In genomic region chrX:109186939-109187338, GRCh38 we compare ENCODE assay signal across 14 cellular contexts.
A peak's percentile ranks its signal among the peaks of the same experiment; 100 is the strongest.
DNase-seq lines count a peak whose midpoint lies in the region; ATAC-seq, FAIRE-seq and TF ChIP-seq lines count a peak whose summit lies in the region.
"Had no signal": no experiment of that assay in that cellular context is flagged by ENCODE, and none has a peak within 500 bp of the region (broad histone marks: within the 10 kb centered on the region; RNA-seq: fewer than 3 reads in every experiment).

No MANE protein-coding gene starts in this region.

- no peak overlapping the region for H3K27ac Mint-ChIP-seq in activated naive CD4-positive, alpha-beta T cell treated with anti-CD3 and anti-CD28 coated beads, Interleukin-2, amount 10 ng/mL, durations not matched to agents 7 days and 5 days
- H3K27ac Mint-ChIP-seq: CD4-positive, alpha-beta memory T cell; GM23338; HFFc6 had no signal

- no peak overlapping the region for H3K4me3 ChIP-seq in GM12878
- H3K4me3 ChIP-seq: GM23338, HAP-1 had no signal

- no peaks in the 10 kb centered on the region for H3K9me3 Mint-ChIP-seq in activated naive CD4-positive, alpha-beta T cell treated with anti-CD3 and anti-CD28 coated beads, Interleukin-2, amount 10 ng/mL, durations not matched to agents 7 days and 5 days

- H3K4me1 ChIP-seq in GM12878 (ENCODE audit: control insufficient read depth, insufficient read depth, low read length) = peaks cover 4% of the 10 kb centered on the region; the same call in 1 of the 2 replicates

- no peaks in the 10 kb centered on the region for H3K36me3 Mint-ChIP-seq in activated naive CD4-positive, alpha-beta T cell treated with anti-CD3 and anti-CD28 coated beads, Interleukin-2, amount 10 ng/mL, durations not matched to agents 7 days and 5 days
- H3K36me3 Mint-ChIP-seq: CD4-positive, alpha-beta memory T cell had no signal

- H3K27me3 Mint-ChIP-seq in activated naive CD4-positive, alpha-beta T cell treated with anti-CD3 and anti-CD28 coated beads, Interleukin-2, amount 10 ng/mL, durations not matched to agents 7 days and 5 days = no peaks in the 10 kb centered on the region
- H3K27me3 Mint-ChIP-seq: CD4-positive, alpha-beta memory T cell had no signal

- no TSS peak for BruUV-seq in GM12878 (replicated peaks; lab: Mats Ljungman, UMichigan)

- no peak for TF ChIP-seq CTCF in GM12878 (IDR thresholded peaks at IDR 0.05 in 2 of 3, conservative IDR thresholded peaks at IDR 0.05 in 1 of 3; ENCODE audit: control insufficient read depth in 2 of 3, extremely low read depth in 1 of 3, insufficient read depth in 1 of 3, low read depth in 3 of 3, low read length in 3 of 3)

- FAIRE-seq in GM18507 (lab: Jason Lieb, UNC) (peak; percentile 63), GM12878 (lab: Jason Lieb, UNC) (no peak)
- FAIRE-seq: H54 had no signal

- H3K9me3 ChIP-seq in GM12878 (replicated peaks; ENCODE audit: control insufficient read depth, insufficient read depth, low read length) = no peaks in the 10 kb centered on the region; the same call in 2 of the 3 replicates
- H3K9me3 ChIP-seq: HAP-1 had no signal

- in situ Hi-C loops in GM12878 (cut with MboI) = no loop called here

- no peaks in the 10 kb centered on the region for H3K27me3 ChIP-seq in GM12878 (replicated peaks in 1 of 2; ENCODE audit: control insufficient read depth in 2 of 2, insufficient read depth in 2 of 2, low read length in 1 of 2)

- DNase-seq in GM18507 (ENCODE audit: extremely low spot score, insufficient read length, low read depth) (no peak), GM12878 (ENCODE audit: low read depth, low spot score) (no peak), cortex of kidney (lab: John Stamatoyannopoulos, UW) (no peak), NCI-H69 (lab: John Stamatoyannopoulos, UW) (no peak)
- DNase-seq in activated naive CD4-positive, alpha-beta T cell treated with anti-CD3 and anti-CD28 coated beads, Interleukin-2, amount 10 ng/mL, durations not matched to agents 7 days and 5 days = no peak
- DNase-seq: C1 segment of cervical spinal cord; Calu3; CD4-positive, alpha-beta memory T cell; COR-L47; HFFc6 had no signal

- H3K4me2 ChIP-seq in GM12878 (ENCODE audit: control insufficient read depth, insufficient read depth) = no peak overlapping the region
- H3K4me2 ChIP-seq: GM23338 had no signal

- intact Hi-C loops in GM12878 (cut with micrococcal nuclease; ENCODE audit: unreplicated experiment) = loop anchor here (2.0 to 5.0 kb wide), 2 partner anchors 84 to 195 kb away; no protein-coding TSS in a partner anchor

- H3K4me1 Mint-ChIP-seq in activated naive CD4-positive, alpha-beta T cell treated with anti-CD3 and anti-CD28 coated beads, Interleukin-2, amount 10 ng/mL, durations not matched to agents 7 days and 5 days = no peaks in the 10 kb centered on the region
- H3K4me1 Mint-ChIP-seq: CD4-positive, alpha-beta memory T cell had no signal

- H3K27ac ChIP-seq in GM12878 (ENCODE audit: control insufficient read depth, insufficient read depth) = no peak overlapping the region

- no peak overlapping the region for H3K9ac ChIP-seq in GM12878 (ENCODE audit: control insufficient read depth, insufficient read depth, low read length)

- POLR2A ChIA-PET in GM12878 (lab: Charles Lee) = interaction anchor here (0.8 to 5.8 kb wide), 2 partner anchors 83 to 97 kb away, joined by 4 to 32 read pairs; no protein-coding TSS in a partner anchor

- no peaks in the 10 kb centered on the region for H4K20me1 ChIP-seq in GM12878 (ENCODE audit: control insufficient read depth, insufficient read depth)

- H3K4me3 Mint-ChIP-seq in activated naive CD4-positive, alpha-beta T cell treated with anti-CD3 and anti-CD28 coated beads, Interleukin-2, amount 10 ng/mL, durations not matched to agents 7 days and 5 days = no peak overlapping the region
- H3K4me3 Mint-ChIP-seq: CD4-positive, alpha-beta memory T cell; GM23338; HFFc6 had no signal

- no peak for TF ChIP-seq RAD21 in GM12878 (IDR thresholded peaks at IDR 0.05; ENCODE audit: insufficient read depth, low read depth, low read length)

- H3K79me2 ChIP-seq in GM12878 (ENCODE audit: control insufficient read depth, insufficient read depth, low read length) = no peaks in the 10 kb centered on the region

- TF ChIP-seq POLR2A in GM12878 (IDR thresholded peaks at IDR 0.05; ENCODE audit: low read depth, low read length) = no peak

- no peak for TF ChIP-seq EP300 in GM12878 (IDR thresholded peaks at IDR 0.05; ENCODE audit: borderline replicate concordance in 1 of 2, control insufficient read depth in 1 of 2, low read depth in 2 of 2, low read length in 2 of 2)

- SMC1A ChIA-PET in GM12878 (lab: Charles Lee; ENCODE audit: uncharacterized antibody, unreplicated experiment) = interaction anchor here (0.6 to 10.7 kb wide), 4 partner anchors 82 to 256 kb away, joined by 3 to 168 read pairs (median 22); no protein-coding TSS in a partner anchor

- CTCF ChIA-PET in GM12878 (lab: Yijun Ruan, JAX) = interaction anchor here (2.1 to 4.4 kb wide), 3 partner anchors 82 to 487 kb away, joined by 7 to 18 read pairs (median 8); no protein-coding TSS in a partner anchor
- CTCF ChIA-PET in activated naive CD4-positive, alpha-beta T cell treated with anti-CD3 and anti-CD28 coated beads, Interleukin-2, amount 10 ng/mL, durations not matched to agents 7 days and 5 days (lab: Charles Lee) = no interaction called here

- no peak overlapping the region for H2AFZ ChIP-seq in GM12878 (ENCODE audit: control insufficient read depth, low read depth, low read length)
- H2AFZ ChIP-seq: GM23338 had no signal

- H3K36me3 ChIP-seq in GM12878 (ENCODE audit: control insufficient read depth in 2 of 2, insufficient read depth in 2 of 2, low read length in 1 of 2) = no peaks in the 10 kb centered on the region
- H3K36me3 ChIP-seq: HAP-1 had no signal

- RAD21 ChIA-PET in GM12878 (lab: Charles Lee; ENCODE audit: unreplicated experiment) = interaction anchor here (0.7 to 10.1 kb wide), 6 partner anchors 13 to 702 kb away, joined by 3 to 155 read pairs (median 8); no protein-coding TSS in a partner anchor

- ATAC-seq in HG03571 (IDR thresholded peaks at IDR 0.05; ENCODE audit: unreplicated experiment) (peak; percentile 16), GM12878 (no peak)
- ATAC-seq: GM23338 had no signal

- WGBS in GM12878 (ENCODE audit: insufficient coverage, insufficient replicate concordance, low lambda C conversion rate, missing lambda C conversion rate) = 1% methylated on average over 4 of the region's 4 CpGs

TF ChIP-seq in GM12878, 131 proteins besides CTCF, POLR2A, EP300 and RAD21 (continues in another document):
- TF ChIP-seq LARP7 (IDR thresholded peaks at IDR 0.05) = no peak
- peak; percentile 97 for TF ChIP-seq ZNF592 (IDR thresholded peaks at IDR 0.05)
